Comparison of ENCODE assay signal across 15 cellular contexts in genomic region chr12:127041985-127042625, GRCh38.
DNase-seq lines count a peak whose midpoint lies in the region; ATAC-seq, FAIRE-seq and TF ChIP-seq lines count a peak whose summit lies in the region.
"Had no signal": no experiment of that assay in that cellular context is flagged by ENCODE, and none has a peak within 500 bp of the region (broad histone marks: within the 10 kb centered on the region; RNA-seq: fewer than 3 reads in every experiment).

No MANE protein-coding gene starts in this region.

- no TSS peak for BruUV-seq in GM12878 (replicated peaks; lab: Mats Ljungman, UMichigan)

- H3K9me3 ChIP-seq in GM12878 (replicated peaks; ENCODE audit: control insufficient read depth, insufficient read depth, low read length), result peaks cover 26% of the 10 kb centered on the region
- no peaks in the 10 kb centered on the region for H3K9me3 ChIP-seq in gastrocnemius medialis

- FAIRE-seq in GM12878 (lab: Jason Lieb, UNC), result peak; percentile 35
- FAIRE-seq: colon, urothelium cell line had no signal

- POLR2A ChIA-PET in GM12878 (lab: Charles Lee), result no interaction called here

- H4K20me1 ChIP-seq in GM12878 (ENCODE audit: control insufficient read depth, insufficient read depth), result no peaks in the 10 kb centered on the region

- TF ChIP-seq EP300 in GM12878 (IDR thresholded peaks at IDR 0.05; ENCODE audit: borderline replicate concordance in 1 of 2, control insufficient read depth in 1 of 2, low read depth in 2 of 2, low read length in 2 of 2), result peak; percentile 88 to 95

- no peak overlapping the region for H3K9ac ChIP-seq in GM12878 (ENCODE audit: control insufficient read depth, insufficient read depth, low read length)

- RAD21 ChIA-PET in GM12878 (lab: Charles Lee; ENCODE audit: unreplicated experiment), result interaction anchor here (1.0 kb wide), 1 partner anchor 16 kb away, joined by 3 read pairs; no protein-coding TSS in a partner anchor

- H2AFZ ChIP-seq in GM12878 (ENCODE audit: control insufficient read depth, low read depth, low read length), result no peak overlapping the region; the same call in 1 of the 2 replicates

- H3K4me3 ChIP-seq in GM12878 (no peak overlapping the region), gastrocnemius medialis (no peak overlapping the region)

- H3K27ac ChIP-seq in GM12878 (ENCODE audit: control insufficient read depth, insufficient read depth) (peak overlapping the region; percentile 78), gastrocnemius medialis (no peak overlapping the region)

- H3K36me3 ChIP-seq in GM12878 (ENCODE audit: control insufficient read depth in 2 of 2, insufficient read depth in 2 of 2, low read length in 1 of 2) (no peaks in the 10 kb centered on the region), gastrocnemius medialis (no peaks in the 10 kb centered on the region)

- ATAC-seq in GM18868 (IDR thresholded peaks at IDR 0.05; ENCODE audit: unreplicated experiment), result peak; percentile 97
- ATAC-seq in GM21619 (IDR thresholded peaks at IDR 0.05; ENCODE audit: unreplicated experiment), result peak; percentile 95
- peak; percentile 90 for ATAC-seq in HG03280 (IDR thresholded peaks at IDR 0.05; ENCODE audit: unreplicated experiment)
- ATAC-seq in GM12878, result peak; percentile 94
- ATAC-seq in gastrocnemius medialis, result no peak
- ATAC-seq: natural killer cell had no signal

- no peak for TF ChIP-seq CTCF in GM12878 (IDR thresholded peaks at IDR 0.05 in 2 of 3, conservative IDR thresholded peaks at IDR 0.05 in 1 of 3; ENCODE audit: control insufficient read depth in 2 of 3, extremely low read depth in 1 of 3, insufficient read depth in 1 of 3, low read depth in 3 of 3, low read length in 3 of 3)
- no peak for TF ChIP-seq CTCF in gastrocnemius medialis (IDR thresholded peaks at IDR 0.05 in 4 of 5, conservative IDR thresholded peaks at IDR 0.05 in 1 of 5)

- peak; percentile 88 for DNase-seq in GM12878 (ENCODE audit: low read depth, low spot score)
- DNase-seq in DMS153 treated with DMSO at 0.1 percent for 48 hours (lab: John Stamatoyannopoulos, UW; ENCODE audit: unreplicated experiment), result no peak
- DNase-seq in NCI-H510A treated with DMSO at 0.1 percent for 48 hours (lab: John Stamatoyannopoulos, UW), result no peak
- no peak for DNase-seq in ureter (ENCODE audit: low spot score)
- DNase-seq in gastrocnemius medialis, result no peak
- DNase-seq: DMS53; hypothalamus; natural killer cell; NCI-H2227 treated with DMSO at 0.1 percent for 48 hours; stimulated activated CD4-positive, alpha-beta T cell treated with anti-CD3 and anti-CD28 coated beads, Interleukin-2, amount 100 ng/mL, for 48 hours had no signal

- no peak for TF ChIP-seq POLR2A in GM12878 (IDR thresholded peaks at IDR 0.05; ENCODE audit: low read depth, low read length)
- TF ChIP-seq POLR2A in gastrocnemius medialis (IDR thresholded peaks at IDR 0.05), result no peak

- intact Hi-C loops in GM12878 (cut with micrococcal nuclease; ENCODE audit: unreplicated experiment) (no loop called here), gastrocnemius medialis (cut with DNase I; ENCODE audit: low total_unique reads) (no loop called here)

- in situ Hi-C loops in GM12878 (cut with MboI) (loop anchor here (10.0 kb wide), 1 partner anchor 267 kb away; no protein-coding TSS in a partner anchor), gastrocnemius medialis (cut with MboI; ENCODE audit: low sequenced_read_pairs in 4 of 4) (no loop called here)

- peak overlapping the region; percentile 75 for H3K4me2 ChIP-seq in GM12878 (ENCODE audit: control insufficient read depth, insufficient read depth)

- SMC1A ChIA-PET in GM12878 (lab: Charles Lee; ENCODE audit: uncharacterized antibody, unreplicated experiment), result interaction anchor here (0.6 to 1.0 kb wide), 3 partner anchors 10 to 62 kb away, joined by 3 to 4 read pairs (median 3); no protein-coding TSS in a partner anchor

- H3K4me1 ChIP-seq in GM12878 (ENCODE audit: control insufficient read depth, insufficient read depth, low read length) (peaks cover 18% of the 10 kb centered on the region), gastrocnemius medialis (no peaks in the 10 kb centered on the region)

- TF ChIP-seq RAD21 in GM12878 (IDR thresholded peaks at IDR 0.05; ENCODE audit: insufficient read depth, low read depth, low read length), result no peak

- CTCF ChIA-PET in GM12878 (lab: Yijun Ruan, JAX), result interaction anchor here (0.9 kb wide), 1 partner anchor 238 kb away, joined by 3 read pairs; no protein-coding TSS in a partner anchor

- H3K27me3 ChIP-seq in GM12878 (replicated peaks in 1 of 2; ENCODE audit: control insufficient read depth in 2 of 2, insufficient read depth in 2 of 2, low read length in 1 of 2) (no peaks in the 10 kb centered on the region), gastrocnemius medialis (no peaks in the 10 kb centered on the region)

- 0% methylated on average over 3 of the region's 3 CpGs for WGBS in GM12878 (ENCODE audit: insufficient coverage, insufficient replicate concordance, low lambda C conversion rate, missing lambda C conversion rate)

- H3K79me2 ChIP-seq in GM12878 (ENCODE audit: control insufficient read depth, insufficient read depth, low read length), result no peaks in the 10 kb centered on the region

TF ChIP-seq in GM12878, 131 proteins besides CTCF, POLR2A, EP300 and RAD21 (continues in another document):
- TF ChIP-seq EGR1 (IDR thresholded peaks at IDR 0.05; ENCODE audit: borderline replicate concordance in 1 of 2, low read depth in 2 of 2, low read length in 2 of 2) (no peak), CUX1 (IDR thresholded peaks at IDR 0.05; ENCODE audit: insufficient replicate concordance, low read depth, low read length) (no peak), GABPA (IDR thresholded peaks at IDR 0.05; ENCODE audit: low read depth) (peak; percentile 55; the same call in 1 of the 2 replicates), NFYA (IDR thresholded peaks at IDR 0.05; ENCODE audit: borderline replicate concordance, low read depth, low read length) (no peak), CBX5 (IDR thresholded peaks at IDR 0.05; ENCODE audit: low read depth) (0 out of 2 replicates have a peak, but pooled peaks have one; percentile 40), ATF3 (IDR thresholded peaks at IDR 0.05; ENCODE audit: borderline replicate concordance, extremely low read depth, low read depth, low read length) (no peak), PML (IDR thresholded peaks at IDR 0.05; ENCODE audit: low read length) (peak; percentile 88), BACH1 (IDR thresholded peaks at IDR 0.05; ENCODE audit: borderline replicate concordance) (no peak; the same call in 1 of the 2 replicates), SMARCA5 (IDR thresholded peaks at IDR 0.05) (no peak), BCL3 (IDR thresholded peaks at IDR 0.05; ENCODE audit: borderline replicate concordance, insufficient read depth, low read depth, low read length, poor library complexity, severe bottlenecking) (peak; percentile 59), ZBED1 (IDR thresholded peaks at IDR 0.05; ENCODE audit: borderline replicate concordance) (peak; percentile 85; the same call in 1 of the 2 replicates), ZSCAN29 (IDR thresholded peaks at IDR 0.05) (peak; percentile 77), RBBP5 (conservative IDR thresholded peaks at IDR 0.05) (no peak)

Comparison
In these comparisons a context has a peak if more than half of its experiments do, and no peak if none do; other contexts are left out.
1. ATAC-seq: peak in GM18868 (single experiment), GM21619 (single experiment), HG03280 (single experiment) and GM12878 (single experiment); none in gastrocnemius medialis (0 of 2).